Comparison of ENCODE assay signal across 19 cellular contexts in the genomic region with DNA sequence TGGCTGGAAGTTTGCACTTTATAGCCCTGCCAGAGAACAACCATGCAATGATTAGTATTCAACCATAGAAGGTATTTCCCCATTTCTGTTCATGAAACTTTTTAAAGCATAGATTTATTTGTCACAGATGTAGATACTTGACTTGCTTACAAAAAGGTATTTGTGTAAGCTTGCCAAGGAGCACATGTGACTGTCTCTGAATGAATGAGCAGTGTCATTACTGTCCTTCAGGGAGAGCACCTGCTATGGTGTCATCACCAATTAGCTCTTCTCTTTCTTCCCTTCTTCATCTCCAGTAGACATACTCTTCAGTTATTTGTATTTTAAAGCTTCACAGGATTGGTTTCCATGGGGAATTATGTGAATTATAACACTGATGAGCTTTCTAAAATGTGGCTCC.
"Had no signal": no experiment of that assay in that cellular context is flagged by ENCODE, and none has a peak within 500 bp of the region (broad histone marks: within the 10 kb centered on the region; RNA-seq: fewer than 3 reads in every experiment).

No MANE protein-coding gene starts in this region.

- H3K27ac ChIP-seq: dorsolateral prefrontal cortex, gastrocnemius medialis, parathyroid adenoma, psoas muscle, right lobe of liver, tibial artery, upper lobe of left lung, uterus had no signal

- H3K79me2 ChIP-seq: parathyroid adenoma had no signal

- H3K4me1 ChIP-seq: gastrocnemius medialis, parathyroid adenoma, psoas muscle, right lobe of liver, tibial artery, upper lobe of left lung, uterus had no signal

- DNase-seq: dorsolateral prefrontal cortex; effector CD8-positive, alpha-beta T cell; gastrocnemius medialis; glutamatergic neuron; islet precursor cell; mammary epithelial cell; naive thymus-derived CD4-positive, alpha-beta T cell; nephron progenitor cell; psoas muscle; retina; right lobe of liver; stimulated activated CD4-positive, alpha-beta T cell treated with anti-CD3 and anti-CD28 coated beads, Interleukin-4, amount 100 ng/mL, for 24 hours; tibial artery; upper lobe of left lung; uterus had no signal

- H3K9me3 ChIP-seq: gastrocnemius medialis, psoas muscle, right lobe of liver, tibial artery, upper lobe of left lung, uterus had no signal

- H3K36me3 ChIP-seq: gastrocnemius medialis, right lobe of liver, tibial artery, upper lobe of left lung, uterus had no signal

- H2AFZ ChIP-seq: parathyroid adenoma had no signal

- ATAC-seq: esophagus mucosa; gastrocnemius medialis; left lobe of liver; naive thymus-derived CD4-positive, alpha-beta T cell; psoas muscle; right lobe of liver; stimulated activated memory B cell treated with anti-CD40 and anti-IgM and Interleukin-4, amounts not matched to agents 10 μg/mL and 1 μg/mL and 100 μg/mL, for 72 hours had no signal

- H3K27me3 ChIP-seq: gastrocnemius medialis, right lobe of liver, tibial artery, upper lobe of left lung, uterus had no signal

- H3K4me3 ChIP-seq: dorsolateral prefrontal cortex, gastrocnemius medialis, psoas muscle, right lobe of liver, tibial artery, upper lobe of left lung, uterus had no signal

- H3K9ac ChIP-seq: parathyroid adenoma had no signal
